In genomic region chr1:199305053-199305452, GRCh38 we compare ENCODE assay signal across 8 cellular contexts.
"Had no signal": no experiment of that assay in that cellular context is flagged by ENCODE, and none has a peak within 500 bp of the region (broad histone marks: within the 10 kb centered on the region; RNA-seq: fewer than 3 reads in every experiment).

No MANE protein-coding gene starts in this region.

- H3K4me3 ChIP-seq: GM12878 had no signal

- DNase-seq: GDM1, GF-D8 had no signal

- FAIRE-seq: G401.6, GM12878, GM12891, GM12892, GM18507, GM19239 had no signal
